ENCODE assay signal across 8 cellular contexts in the genomic region with DNA sequence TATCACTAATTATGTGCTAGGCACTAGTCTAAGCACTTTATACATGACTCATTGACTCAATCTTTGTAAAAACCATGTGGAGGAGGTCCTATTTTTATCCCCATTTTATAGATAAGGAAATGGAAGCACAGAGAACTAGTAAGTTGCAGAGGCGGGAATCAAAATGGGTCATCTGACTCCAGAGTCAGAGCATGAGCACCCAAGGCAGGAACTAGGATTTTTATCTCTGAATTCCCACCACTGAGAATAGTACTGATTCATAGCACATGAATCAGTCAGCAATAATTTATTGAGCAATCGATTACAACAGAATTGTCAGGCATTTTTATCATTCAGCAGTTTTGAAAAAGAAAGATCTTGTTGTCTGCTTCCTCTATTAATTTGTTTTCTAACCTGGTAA. TPM values are rescaled to one million over a fixed set of nuclear protein-coding genes. Genes with fewer than 3 reads are reported as not detected.
DNase-seq lines count a peak whose midpoint lies in the region; ATAC-seq and TF ChIP-seq lines count a peak whose summit lies in the region.

No MANE protein-coding gene starts in this region.

- H3K27me3 Mint-ChIP-seq in Calu3 (ENCODE audit: unreplicated experiment) = no peaks in the 10 kb centered on the region

- TF ChIP-seq CTCF in Calu3 (IDR thresholded peaks at IDR 0.05; ENCODE audit: unreplicated experiment) (no peak), fibroblast of villous mesenchyme (IDR thresholded peaks at IDR 0.05; ENCODE audit: insufficient read depth, low read depth, low read length) (no peak), gastrocnemius medialis (IDR thresholded peaks at IDR 0.05 in 4 of 5, conservative IDR thresholded peaks at IDR 0.05 in 1 of 5) (no peak)

- no TSS peak for BruUV-seq in Calu3 (replicated peaks; lab: Mats Ljungman, UMichigan)

- H3K27ac ChIP-seq in gastrocnemius medialis = peak overlapping the region; percentile 90 to 97 (median 96)

- H3K4me3 Mint-ChIP-seq in Calu3 (ENCODE audit: low read depth, unreplicated experiment) = peak overlapping the region; percentile 49

- peak; percentile 33 for DNase-seq in Calu3
- DNase-seq in fibroblast of villous mesenchyme (ENCODE audit: low read depth) = peak; percentile 97
- peak in 1 of 2 donors; percentile 38 for DNase-seq in gastrocnemius medialis
- DNase-seq in NCI-H2081 (lab: John Stamatoyannopoulos, UW) = no peak
- no peak for DNase-seq in activated CD4-positive, alpha-beta T cell treated with anti-CD3 and anti-CD28 coated beads, Interleukin-2, amount 50 U/mL, for 1 hour

- peaks cover 22% of the 10 kb centered on the region for H3K36me3 Mint-ChIP-seq in Calu3 (ENCODE audit: insufficient read depth, unreplicated experiment)

- in situ Hi-C loops in gastrocnemius medialis (cut with MboI; ENCODE audit: low sequenced_read_pairs in 4 of 4) = loop anchor here (10.0 to 25.0 kb wide), 3 partner anchors 100 to 768 kb away; a partner anchor contains a TSS

- ATAC-seq in SK-N-SH treated with all-trans-retinoic acid at 6 μM for 48 hours (no peak), gastrocnemius medialis (peak; percentile 71 to 74), HG03565 (IDR thresholded peaks at IDR 0.05; ENCODE audit: unreplicated experiment) (no peak), HG03521 (IDR thresholded peaks at IDR 0.05; ENCODE audit: unreplicated experiment) (no peak)

- H3K27me3 ChIP-seq in gastrocnemius medialis = no peaks in the 10 kb centered on the region

- no peaks in the 10 kb centered on the region for H3K9me3 ChIP-seq in gastrocnemius medialis

- peaks cover 62 to 85% of the 10 kb centered on the region in 2 donors for H3K4me1 ChIP-seq in gastrocnemius medialis

- H3K4me3 ChIP-seq in fibroblast of villous mesenchyme (ENCODE audit: low read depth, low read length) (no peak overlapping the region), gastrocnemius medialis (peak overlapping the region in 1 of 4 donors; percentile 20)

- peaks cover 2% of the 10 kb centered on the region for H3K9me3 Mint-ChIP-seq in Calu3 (ENCODE audit: low read depth, unreplicated experiment)

- CTCF ChIA-PET in Calu3 (lab: Charles Lee) = interaction anchor here (1.0 kb wide), 1 partner anchor 113 kb away, joined by 3 read pairs; no protein-coding TSS in a partner anchor

- intact Hi-C loops in Calu3 (cut with micrococcal nuclease; ENCODE audit: unreplicated experiment) = no loop called here
- intact Hi-C loops in gastrocnemius medialis (cut with DNase I; ENCODE audit: low total_unique reads) = loop anchor here (10.0 kb wide), 2 partner anchors 520 to 750 kb away; a partner anchor contains a TSS

- H3K36me3 ChIP-seq in gastrocnemius medialis = peaks cover 0 to 36% of the 10 kb centered on the region in 2 donors

- no peak for TF ChIP-seq POLR2A in gastrocnemius medialis (IDR thresholded peaks at IDR 0.05)

- peak overlapping the region; percentile 96 for H3K27ac Mint-ChIP-seq in Calu3 (ENCODE audit: unreplicated experiment)

- peaks cover 28% of the 10 kb centered on the region for H3K4me1 Mint-ChIP-seq in Calu3 (ENCODE audit: low read depth, unreplicated experiment)

TF ChIP-seq in SK-N-SH treated with all-trans-retinoic acid at 6 μM for 48 hours, 23 proteins besides CTCF, POLR2A, EP300 and RAD21:
- TF ChIP-seq ISL1 (CRISPR knock-in tag; IDR thresholded peaks at IDR 0.05) (peak; percentile 54), OSR1 (CRISPR knock-in tag; IDR thresholded peaks at IDR 0.05) (no peak), ZFP3 (CRISPR knock-in tag; IDR thresholded peaks at IDR 0.05) (peak; percentile 28; the same call in 1 of the 2 replicates)
- TF ChIP-seq, protein P1, sequence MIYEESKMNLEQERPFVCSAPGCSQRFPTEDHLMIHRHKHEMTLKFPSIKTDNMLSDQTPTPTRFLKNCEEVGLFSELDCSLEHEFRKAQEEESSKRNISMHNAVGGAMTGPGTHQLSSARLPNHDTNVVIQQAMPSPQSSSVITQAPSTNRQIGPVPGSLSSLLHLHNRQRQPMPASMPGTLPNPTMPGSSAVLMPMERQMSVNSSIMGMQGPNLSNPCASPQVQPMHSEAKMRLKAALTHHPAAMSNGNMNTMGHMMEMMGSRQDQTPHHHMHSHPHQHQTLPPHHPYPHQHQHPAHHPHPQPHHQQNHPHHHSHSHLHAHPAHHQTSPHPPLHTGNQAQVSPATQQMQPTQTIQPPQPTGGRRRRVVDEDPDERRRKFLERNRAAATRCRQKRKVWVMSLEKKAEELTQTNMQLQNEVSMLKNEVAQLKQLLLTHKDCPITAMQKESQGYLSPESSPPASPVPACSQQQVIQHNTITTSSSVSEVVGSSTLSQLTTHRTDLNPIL (CRISPR knock-in tag; IDR thresholded peaks at IDR 0.05; ENCODE audit: low read depth) = no peak
- TF ChIP-seq, protein P2, sequence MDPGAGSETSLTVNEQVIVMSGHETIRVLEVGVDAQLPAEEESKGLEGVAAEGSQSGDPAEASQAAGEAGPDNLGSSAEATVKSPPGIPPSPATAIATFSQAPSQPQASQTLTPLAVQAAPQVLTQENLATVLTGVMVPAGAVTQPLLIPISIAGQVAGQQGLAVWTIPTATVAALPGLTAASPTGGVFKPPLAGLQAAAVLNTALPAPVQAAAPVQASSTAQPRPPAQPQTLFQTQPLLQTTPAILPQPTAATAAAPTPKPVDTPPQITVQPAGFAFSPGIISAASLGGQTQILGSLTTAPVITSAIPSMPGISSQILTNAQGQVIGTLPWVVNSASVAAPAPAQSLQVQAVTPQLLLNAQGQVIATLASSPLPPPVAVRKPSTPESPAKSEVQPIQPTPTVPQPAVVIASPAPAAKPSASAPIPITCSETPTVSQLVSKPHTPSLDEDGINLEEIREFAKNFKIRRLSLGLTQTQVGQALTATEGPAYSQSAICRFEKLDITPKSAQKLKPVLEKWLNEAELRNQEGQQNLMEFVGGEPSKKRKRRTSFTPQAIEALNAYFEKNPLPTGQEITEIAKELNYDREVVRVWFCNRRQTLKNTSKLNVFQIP (CRISPR knock-in tag; IDR thresholded peaks at IDR 0.05; ENCODE audit: borderline replicate concordance, low read depth) = no peak

RNA-seq across cellular contexts. Expression of a gene that starts 19.3 kb away (rescaled TPM):
- total RNA-seq in Calu3 (2022) (87.3 and 109 TPM in 2 replicates), fibroblast of villous mesenchyme (144 and 181 TPM in 2 replicates), gastrocnemius medialis (100 to 1,000 TPM in 3 of 4 donors, 10 to 100 TPM in 1; 91.3 to 292 (median 186) TPM)

RNA-seq across cellular contexts. Expression of a gene that starts 46.1 kb away (rescaled TPM):
- 33.9 and 40.8 TPM in 2 replicates for total RNA-seq in Calu3 (2022)
- total RNA-seq in fibroblast of villous mesenchyme = 47.7 and 67.4 TPM in 2 replicates
- total RNA-seq in gastrocnemius medialis = 10 to 100 TPM; 15.7 to 22.8 (median 20.0) TPM

RNA-seq across cellular contexts. Expression of a gene that starts 57.2 kb away (rescaled TPM):
- total RNA-seq in Calu3 (2022) (0.57 and 1.1 TPM in 2 replicates), fibroblast of villous mesenchyme (0.32 and 0.86 TPM in 2 replicates), gastrocnemius medialis (1 to 10 TPM in 3 of 4 donors, under 1 TPM in 1; 0.56 to 6.8 (median 3.8) TPM)

Comparison
In these comparisons a context has a peak if more than half of its experiments do, and no peak if none do; other contexts are left out.
1. DNase-seq: peak in Calu3 (single experiment) and fibroblast of villous mesenchyme (single experiment); none in NCI-H2081 (0 of 2) and activated CD4-positive, alpha-beta T cell treated with anti-CD3 and anti-CD28 coated beads, Interleukin-2, amount 50 U/mL, for 1 hour (single experiment).
2. ATAC-seq: peak in gastrocnemius medialis (2 of 2); none in SK-N-SH treated with all-trans-retinoic acid at 6 μM for 48 hours (single experiment), HG03565 (single experiment) and HG03521 (single experiment).